Comparison of ENCODE assay signal across 8 cellular contexts in genomic region chr6:36441307-36441894, GRCh38. TPM values are rescaled to one million over a fixed set of nuclear protein-coding genes. Genes with fewer than 3 reads are reported as not detected.
DNase-seq lines count a peak whose midpoint lies in the region; ATAC-seq and TF ChIP-seq lines count a peak whose summit lies in the region.

No MANE protein-coding gene starts in this region.

- H3K27ac ChIP-seq in neutrophil, result peak overlapping the region; percentile 97
- peak overlapping the region; percentile 100 for H3K27ac ChIP-seq in subcutaneous abdominal adipose tissue (ENCODE audit: low read depth, low read length)

- no peaks in the 10 kb centered on the region for H3K9me3 ChIP-seq in MG63
- H3K9me3 ChIP-seq in neutrophil, result no peaks in the 10 kb centered on the region
- H3K9me3 ChIP-seq in subcutaneous abdominal adipose tissue (ENCODE audit: control insufficient read depth in 5 of 5, low read length in 5 of 5), result no peaks in the 10 kb centered on the region

- ATAC-seq in GM21786 (IDR thresholded peaks at IDR 0.05; ENCODE audit: unreplicated experiment), result peak; percentile 68

- H3K4me1 ChIP-seq in neutrophil (ENCODE audit: control insufficient read depth in 1 of 2, insufficient read depth in 1 of 2, low read depth in 1 of 2, low read length in 1 of 2) (peaks cover 40 to 44% of the 10 kb centered on the region in 2 experiments), subcutaneous abdominal adipose tissue (ENCODE audit: control insufficient read depth in 5 of 5, insufficient read depth in 5 of 5, low read length in 5 of 5) (peaks cover 8 to 40% (median 31%) of the 10 kb centered on the region in 5 donors)

- DNase-seq in DMS114 treated with DMSO at 0.1 percent for 48 hours (lab: John Stamatoyannopoulos, UW; ENCODE audit: unreplicated experiment) (peak; percentile 89), MG63 (peak; percentile 98), SIG-M5 treated with dmso at 0.1 percent for 504 hours (lab: John Stamatoyannopoulos, UW; ENCODE audit: unreplicated experiment) (peak; percentile 95), foreskin melanocyte (peak; percentile 95)
- peak; percentile 24 to 56 (median 38) for DNase-seq in activated naive CD4-positive, alpha-beta T cell (lab: John Stamatoyannopoulos, UW)

- H3K27me3 ChIP-seq in MG63 (no peaks in the 10 kb centered on the region), neutrophil (no peaks in the 10 kb centered on the region), subcutaneous abdominal adipose tissue (ENCODE audit: control insufficient read depth in 5 of 5, insufficient read depth in 4 of 5, low read length in 5 of 5) (no peaks in the 10 kb centered on the region)

- peak; percentile 23 for TF ChIP-seq CTCF in neutrophil (IDR thresholded peaks at IDR 0.05)

- H3K36me3 ChIP-seq in MG63 (peaks cover 6% of the 10 kb centered on the region; the same call in 1 of the 2 replicates), neutrophil (no peaks in the 10 kb centered on the region), subcutaneous abdominal adipose tissue (ENCODE audit: control insufficient read depth in 5 of 5, insufficient read depth in 5 of 5, low read length in 5 of 5) (no peaks in the 10 kb centered on the region)

- H3K9ac ChIP-seq in subcutaneous abdominal adipose tissue (ENCODE audit: low read length in 5 of 5), result peak overlapping the region in 3 of 5 donors; percentile 22 to 86 (median 35)

- H3K4me3 ChIP-seq in MG63 (peak overlapping the region; percentile 89; the same call in 1 of the 2 replicates), neutrophil (ENCODE audit: low read depth in 1 of 2, low read length in 1 of 2) (peak overlapping the region; percentile 87 to 98), subcutaneous abdominal adipose tissue (ENCODE audit: low read depth in 1 of 5, low read length in 5 of 5) (no peak overlapping the region)

RNA-seq across cellular contexts. Expression of gene PXT1, which starts 1.3 kb away (rescaled TPM):
- not detected in 2 replicates for total RNA-seq in MG63 (2014; rRNA removed; shearing (Covaris generic); ENCODE audit: low replicate concordance)

RNA-seq across cellular contexts. Expression of gene KCTD20, which starts 1.4 kb away (rescaled TPM):
- 41.0 and 61.1 TPM in 2 replicates for total RNA-seq in MG63 (2014; rRNA removed; shearing (Covaris generic); ENCODE audit: low replicate concordance)

RNA-seq across cellular contexts. Expression of gene ETV7, which starts 53.9 kb away (rescaled TPM):
- 0.82 TPM in 1 of 2 replicates, not detected in the other for total RNA-seq in MG63 (2014; rRNA removed; shearing (Covaris generic); ENCODE audit: low replicate concordance)

Comparison
In these comparisons a context has a peak if more than half of its experiments do, and no peak if none do; other contexts are left out.
1. DNase-seq: peak in every context shown above with its lines; median percentile 98 in MG63; 95 in SIG-M5 treated with dmso at 0.1 percent for 504 hours; 95 in foreskin melanocyte; 89 in DMS114 treated with DMSO at 0.1 percent for 48 hours; 38 in activated naive CD4-positive, alpha-beta T cell.
2. H3K4me3 ChIP-seq: peak in MG63 (single experiment) and neutrophil (2 of 2); none in subcutaneous abdominal adipose tissue (0 of 5).